Comparison of ENCODE assay signal across 17 cellular contexts in the genomic region with DNA sequence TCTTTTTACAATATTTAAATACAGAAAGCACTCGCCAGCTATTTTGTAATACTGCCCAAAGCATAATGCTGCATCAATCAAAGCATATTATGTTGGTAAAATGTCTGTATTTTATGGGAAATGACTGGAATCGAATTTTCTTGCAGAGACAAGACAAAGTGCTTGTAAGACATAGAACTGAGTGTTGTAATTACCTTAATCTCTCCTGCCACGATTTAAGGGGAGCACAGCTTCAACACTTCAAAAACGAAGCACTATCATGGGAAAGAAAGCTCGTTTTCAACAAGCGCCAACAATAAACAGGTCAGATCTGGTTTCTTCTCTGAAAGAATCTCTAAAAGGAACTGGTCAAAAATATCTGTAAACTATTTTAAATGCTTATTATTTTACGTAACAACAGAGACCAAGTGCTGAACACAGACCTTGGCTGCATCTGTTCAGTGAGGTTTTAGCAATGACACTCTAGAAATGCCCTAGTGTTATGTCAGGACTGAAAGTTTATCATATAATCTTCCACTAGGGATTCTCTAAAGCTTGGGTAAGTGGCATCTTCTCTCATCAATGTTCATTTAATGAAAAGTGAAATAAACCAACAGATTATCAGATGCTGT. TPM values are rescaled to one million over a fixed set of nuclear protein-coding genes. Genes with fewer than 3 reads are reported as not detected.
DNase-seq lines count a peak whose midpoint lies in the region; ATAC-seq and TF ChIP-seq lines count a peak whose summit lies in the region.
"Had no signal": no experiment of that assay in that cellular context is flagged by ENCODE, and none has a peak within 500 bp of the region (broad histone marks: within the 10 kb centered on the region; RNA-seq: fewer than 3 reads in every experiment).

No MANE protein-coding gene starts in this region.

- H2AFZ ChIP-seq in ACC112 (ENCODE audit: low read length, unreplicated experiment) = no peak overlapping the region

- H3K36me3 ChIP-seq in ACC112 (ENCODE audit: insufficient read depth, low read length) (peaks cover 48% of the 10 kb centered on the region), rectal smooth muscle tissue (ENCODE audit: control insufficient read depth, insufficient read depth, low read length) (no peaks in the 10 kb centered on the region), breast epithelium (peaks cover 4% of the 10 kb centered on the region)

- ATAC-seq in GM18502 (IDR thresholded peaks at IDR 0.05; ENCODE audit: poor library complexity, unreplicated experiment) (no peak), GM18858 (IDR thresholded peaks at IDR 0.05; ENCODE audit: unreplicated experiment) (no peak)
- ATAC-seq: heart right ventricle; K562; left ventricle myocardium superior; stimulated activated effector memory CD8-positive, alpha-beta T cell treated with anti-CD3 and anti-CD28 coated beads, Interleukin-12 subunit alpha, Interleukin-12 subunit beta, amount 100 ng/mL, for 72 hours had no signal

- H3K79me2 ChIP-seq in ACC112 (ENCODE audit: control insufficient read depth, insufficient read depth, low read length, unreplicated experiment) = peaks cover 42% of the 10 kb centered on the region

- no peak overlapping the region for H3K4me3 ChIP-seq in ACC112 (ENCODE audit: low read depth, low read length)
- H3K4me3 ChIP-seq in rectal smooth muscle tissue (ENCODE audit: low read length) = no peak overlapping the region
- no peak overlapping the region for H3K4me3 ChIP-seq in breast epithelium
- H3K4me3 ChIP-seq: heart right ventricle, K562, tibial nerve had no signal

- H3K4me1 ChIP-seq in ACC112 (ENCODE audit: control insufficient read depth, insufficient read depth, low read length, unreplicated experiment) (peaks cover 80% of the 10 kb centered on the region), rectal smooth muscle tissue (ENCODE audit: control insufficient read depth, insufficient read depth, low read length) (peaks cover 7% of the 10 kb centered on the region), breast epithelium (peaks cover 0 to under 1% of the 10 kb centered on the region in 2 donors)

- TF ChIP-seq POLR2A in breast epithelium (IDR thresholded peaks at IDR 0.05) = no peak

- intact Hi-C loops in breast epithelium (cut with DNase I; ENCODE audit: low total_unique reads) = no loop called here

- no peak overlapping the region for H3K9ac ChIP-seq in rectal smooth muscle tissue (ENCODE audit: low read length)

- no peak for TF ChIP-seq CTCF in breast epithelium (IDR thresholded peaks at IDR 0.05)

- H3K27ac ChIP-seq in ACC112 (ENCODE audit: low read depth, low read length) (peak overlapping the region; percentile 72), epithelial cell of prostate (peak overlapping the region; percentile 98), rectal smooth muscle tissue (ENCODE audit: low read depth, low read length) (peak overlapping the region; percentile 44), breast epithelium (peak overlapping the region in 1 of 2 donors; percentile 23)

- DNase-seq in MV-4-11 (lab: John Stamatoyannopoulos, UW) (peak; percentile 1), epithelial cell of prostate (ENCODE audit: low read depth, low spot score) (no peak), NCI-H1436 treated with DMSO at 0.1 percent for 48 hours (lab: John Stamatoyannopoulos, UW) (no peak), breast epithelium (ENCODE audit: low spot score in 2 of 2) (no peak)
- DNase-seq: heart right ventricle; immature natural killer cell; left ventricle myocardium superior; NCI-H1930; NCI-H446; NK-92 treated with Interleukin-12 subunit alpha and Interleukin-12 subunit beta, amount 100 ng/mL, for 24 hours had no signal

- H3K9me3 ChIP-seq in breast epithelium = no peaks in the 10 kb centered on the region
- H3K9me3 ChIP-seq: heart right ventricle, tibial nerve had no signal

- H3K27me3 ChIP-seq in ACC112 (ENCODE audit: insufficient read depth, low read length) (no peaks in the 10 kb centered on the region), rectal smooth muscle tissue (ENCODE audit: control insufficient read depth, insufficient read depth, low read length) (no peaks in the 10 kb centered on the region), breast epithelium (no peaks in the 10 kb centered on the region)
- H3K27me3 ChIP-seq: heart right ventricle, tibial nerve had no signal

RNA-seq across cellular contexts. Expression of gene RND3, which starts 19.0 kb away (rescaled TPM):
- total RNA-seq in breast epithelium = 100 to 1,000 TPM in 1 of 3 donors, 10 to 100 TPM in 2; 89.1 to 105 (median 98.0) TPM
